Comparison of ENCODE assay signal across 8 cellular contexts in genomic region chr15:68114356-68114755, GRCh38.
DNase-seq lines count a peak whose midpoint lies in the region; ATAC-seq and TF ChIP-seq lines count a peak whose summit lies in the region.

No MANE protein-coding gene starts in this region.

- DNase-seq in AG04450 (ENCODE audit: low read depth, low spot score) = no peak
- peak; percentile 12 for DNase-seq in KG1 (lab: John Stamatoyannopoulos, UW)
- DNase-seq in lower lobe of right lung = no peak
- no peak for DNase-seq in A172 (ENCODE audit: low spot score)
- DNase-seq in activated gamma-delta T cell treated with Interleukin-2 at 50 U/mL for 16 hours = no peak

- no peaks in the 10 kb centered on the region for H3K27me3 Mint-ChIP-seq in brain

- no peak for TF ChIP-seq CTCF in AG04450 (IDR thresholded peaks at IDR 0.05; ENCODE audit: low read depth, low read length)
- TF ChIP-seq CTCF in brain (conservative IDR thresholded peaks at IDR 0.05) = no peak
- TF ChIP-seq CTCF in lower lobe of right lung (IDR thresholded peaks at IDR 0.05) = no peak

- peaks cover 43% of the 10 kb centered on the region for H3K4me1 Mint-ChIP-seq in brain

- no peaks in the 10 kb centered on the region for H3K27me3 ChIP-seq in AG04450 (ENCODE audit: control insufficient read depth, insufficient read depth, low read length)
- H3K27me3 ChIP-seq in lower lobe of right lung (ENCODE audit: low read depth) = no peaks in the 10 kb centered on the region

- ATAC-seq in lower lobe of right lung = peak in 1 of 2 donors; percentile 87
- no peak for ATAC-seq in HG02885 (IDR thresholded peaks at IDR 0.05; ENCODE audit: poor library complexity, unreplicated experiment)
- ATAC-seq in HG02642 (IDR thresholded peaks at IDR 0.05; ENCODE audit: poor library complexity, unreplicated experiment) = no peak

- H3K36me3 Mint-ChIP-seq in brain = peaks cover 53% of the 10 kb centered on the region

- H3K4me1 ChIP-seq in lower lobe of right lung = peaks cover 37% of the 10 kb centered on the region

- CTCF ChIA-PET in AG04450 (lab: Charles Lee) = interaction anchor here (0.8 kb wide), 1 partner anchor 36 kb away, joined by 4 read pairs; no protein-coding TSS in a partner anchor

- no peaks in the 10 kb centered on the region for H3K9me3 ChIP-seq in AG04450 (ENCODE audit: control insufficient read depth, insufficient read depth, low read length)
- H3K9me3 ChIP-seq in lower lobe of right lung = no peaks in the 10 kb centered on the region

- H3K9me3 Mint-ChIP-seq in brain = peaks cover 3 to 21% (median 13%) of the 10 kb centered on the region in 5 experiments

- POLR2A ChIA-PET in AG04450 (lab: Yijun Ruan, JAX) = no interaction called here

- intact Hi-C loops in lower lobe of right lung (cut with DNase I) = no loop called here

- H3K27ac ChIP-seq in AG04450 (ENCODE audit: low read depth, low read length) = no peak overlapping the region
- peak overlapping the region; percentile 51 for H3K27ac ChIP-seq in lower lobe of right lung

- peak overlapping the region in 2 of 5 experiments; percentile 35 to 77 for H3K27ac Mint-ChIP-seq in brain

- no peaks in the 10 kb centered on the region for H3K36me3 ChIP-seq in lower lobe of right lung

- H3K4me3 Mint-ChIP-seq in brain = peak overlapping the region in 3 of 5 experiments; percentile 44 to 75 (median 53)

- H3K4me3 ChIP-seq in AG04450 (ENCODE audit: low read depth, low read length) (peak overlapping the region; percentile 50), lower lobe of right lung (peak overlapping the region; percentile 40)
